8 cellular contexts compared by ENCODE assay signal in genomic region chr1:198465201-198466144, GRCh38.
DNase-seq lines count a peak whose midpoint lies in the region; ATAC-seq and TF ChIP-seq lines count a peak whose summit lies in the region.

No MANE protein-coding gene starts in this region.

- no peak for TF ChIP-seq POLR2A in body of pancreas (IDR thresholded peaks at IDR 0.05)

- peak; percentile 48 to 74 for DNase-seq in cardiac muscle cell (ENCODE audit: low read depth in 1 of 2, low spot score in 1 of 2)
- DNase-seq in cardiac septum (ENCODE audit: low spot score): no peak
- DNase-seq in NCI-H510A treated with DMSO at 0.1 percent for 48 hours (lab: John Stamatoyannopoulos, UW): peak; percentile 79
- DNase-seq in body of pancreas: no peak
- peak; percentile 76 for DNase-seq in iris pigment epithelial cell (ENCODE audit: low read depth)
- DNase-seq in superior temporal gyrus (ENCODE audit: extremely low spot score): peak; percentile 83

- H3K9me3 ChIP-seq in cardiac muscle cell (ENCODE audit: low read depth): no peaks in the 10 kb centered on the region
- no peaks in the 10 kb centered on the region for H3K9me3 ChIP-seq in body of pancreas

- peak; percentile 64 for TF ChIP-seq CTCF in cardiac muscle cell (IDR thresholded peaks at IDR 0.05; ENCODE audit: low read depth, low read length)
- peak; percentile 22 to 72 (median 62) for TF ChIP-seq CTCF in body of pancreas (IDR thresholded peaks at IDR 0.05)

- no peaks in the 10 kb centered on the region for H3K27me3 ChIP-seq in cardiac muscle cell
- no peaks in the 10 kb centered on the region for H3K27me3 ChIP-seq in body of pancreas

- intact Hi-C loops in cardiac septum (cut with DNase I): loop anchor here (5.0 to 10.0 kb wide), 4 partner anchors 261 to 581 kb away; no protein-coding TSS in a partner anchor
- intact Hi-C loops in body of pancreas (cut with DNase I): loop anchor here (10.0 kb wide), 1 partner anchor 371 kb away; no protein-coding TSS in a partner anchor

- WGBS in body of pancreas, 2 donors: 28 to 30% methylated on average over 3 of the region's 3 CpGs

- no peaks in the 10 kb centered on the region for H3K4me1 ChIP-seq in cardiac muscle cell (ENCODE audit: low read depth)
- no peaks in the 10 kb centered on the region for H3K4me1 ChIP-seq in body of pancreas

- ATAC-seq in HG03342 (IDR thresholded peaks at IDR 0.05; ENCODE audit: unreplicated experiment) (peak; percentile 74), body of pancreas (peak; percentile 63), GM19023 (IDR thresholded peaks at IDR 0.05; ENCODE audit: unreplicated experiment) (no peak)

- H3K4me3 ChIP-seq in cardiac muscle cell (no peak overlapping the region), body of pancreas (no peak overlapping the region)

- H3K27ac ChIP-seq in cardiac muscle cell (no peak overlapping the region), body of pancreas (no peak overlapping the region)

- H3K36me3 ChIP-seq in cardiac muscle cell: no peaks in the 10 kb centered on the region
- no peaks in the 10 kb centered on the region for H3K36me3 ChIP-seq in body of pancreas (replicated peaks in 1 of 2; ENCODE audit: insufficient read depth in 1 of 2, low read depth in 2 of 2)

Comparison
In these comparisons a context has a peak if more than half of its experiments do, and no peak if none do; other contexts are left out.
1. DNase-seq: peak in cardiac muscle cell (2 of 2), NCI-H510A treated with DMSO at 0.1 percent for 48 hours (single experiment), iris pigment epithelial cell (single experiment) and superior temporal gyrus (single experiment); none in cardiac septum (single experiment) and body of pancreas (0 of 4).